In the genomic region with DNA sequence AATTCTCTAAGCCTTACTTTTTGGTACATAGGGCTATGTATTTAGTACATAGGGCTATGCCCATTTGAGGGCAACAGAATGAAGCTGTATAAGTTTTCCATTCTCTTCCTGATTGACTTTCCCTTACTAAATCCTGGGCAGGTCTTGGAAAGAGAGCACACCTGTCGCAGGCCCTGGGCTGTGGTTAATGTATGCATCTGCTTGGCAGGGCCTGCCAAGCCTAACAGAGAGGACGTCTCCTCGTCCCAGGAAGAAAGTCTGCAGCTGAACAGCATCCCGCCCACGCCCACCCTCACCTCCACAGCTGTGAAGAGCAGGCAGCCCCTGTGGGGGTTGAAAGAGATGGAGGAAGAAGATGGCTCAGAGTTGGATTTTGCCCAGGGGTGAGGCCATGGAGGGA, we compare ENCODE assay signal across 2 cellular contexts.
TF ChIP-seq lines count a peak whose summit lies in the region.

No MANE protein-coding gene starts in this region.

TF ChIP-seq in HEK293, 187 proteins besides CTCF, POLR2A, EP300 and RAD21:
- TF ChIP-seq EGR2 (tag by site-specific recombination; IDR thresholded peaks at IDR 0.05; ENCODE audit: low read depth) (0 out of 2 replicates have a peak, but pooled peaks have one; percentile 35), ZFHX2 (tag by site-specific recombination; conservative IDR thresholded peaks at IDR 0.05) (peak; percentile 17; the same call in 1 of the 2 replicates), SCRT2 (tag by site-specific recombination; IDR thresholded peaks at IDR 0.05) (peak; percentile 85), ZNF660 (tag by site-specific recombination; IDR thresholded peaks at IDR 0.05) (no peak), SCRT1 (tag by site-specific recombination; IDR thresholded peaks at IDR 0.05; ENCODE audit: borderline replicate concordance) (peak; percentile 56; the same call in 1 of the 2 replicates)

TF ChIP-seq in GM12878, 131 proteins besides CTCF, POLR2A, EP300 and RAD21:
- no peak for TF ChIP-seq BACH1 (IDR thresholded peaks at IDR 0.05; ENCODE audit: borderline replicate concordance)
- no peak for TF ChIP-seq NR2C2 (IDR thresholded peaks at IDR 0.05; ENCODE audit: borderline replicate concordance, control insufficient read depth, insufficient read length, low read depth)
- TF ChIP-seq ESRRA (IDR thresholded peaks at IDR 0.05; ENCODE audit: low read length): no peak
- 0 out of 2 replicates have a peak, but pooled peaks have one; percentile 42 for TF ChIP-seq TCF12 (IDR thresholded peaks at IDR 0.05; ENCODE audit: low read depth, low read length)
- TF ChIP-seq SPI1 (IDR thresholded peaks at IDR 0.05; ENCODE audit: borderline replicate concordance, insufficient read depth, low read depth, low read length): 0 out of 2 replicates have a peak, but pooled peaks have one; percentile 6
- no peak for TF ChIP-seq SMAD1 (IDR thresholded peaks at IDR 0.05; ENCODE audit: low read depth, partially characterized antibody)
- peak in 1 of 2 experiments; percentile 90; a peak in 2 of 3 replicates for TF ChIP-seq EGR1 (IDR thresholded peaks at IDR 0.05; ENCODE audit: borderline replicate concordance in 1 of 2, low read depth in 2 of 2, low read length in 2 of 2)
- TF ChIP-seq RB1 (IDR thresholded peaks at IDR 0.05; ENCODE audit: borderline replicate concordance): no peak
TF ChIP-seq in GM12878: peak in this region for 3.
